ENCODE assay signal across 25 cellular contexts in the genomic region with DNA sequence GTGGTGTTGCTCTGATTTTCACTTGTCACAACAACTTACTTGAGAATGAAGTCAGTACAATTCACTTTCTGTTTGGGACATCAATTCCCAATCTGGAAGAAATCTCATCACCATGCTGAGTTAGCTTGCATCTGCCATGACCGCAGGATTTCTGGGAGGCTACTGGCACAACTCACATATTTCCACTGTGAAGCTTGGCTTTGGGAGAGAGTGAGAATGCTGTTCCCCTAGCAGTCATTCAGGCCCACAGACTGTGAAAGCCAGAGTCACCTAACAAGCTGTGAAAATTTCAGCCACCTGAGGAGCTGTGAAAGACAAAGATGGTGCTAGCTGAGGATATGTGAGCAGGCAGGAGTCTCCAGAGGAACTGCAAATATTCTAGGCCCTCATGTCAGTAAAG.
"Had no signal": no experiment of that assay in that cellular context is flagged by ENCODE, and none has a peak within 500 bp of the region (broad histone marks: within the 10 kb centered on the region; RNA-seq: fewer than 3 reads in every experiment).

No MANE protein-coding gene starts in this region.

- H3K36me3 ChIP-seq: brain microvascular endothelial cell, esophagus muscularis mucosa, left ventricle myocardium inferior, neutrophil, sigmoid colon, tibial nerve had no signal

- ATAC-seq: activated CD8-positive, alpha-beta T cell treated with anti-CD3 and anti-CD28 coated beads for 36 hours; activated T-cell treated with anti-CD3 and anti-CD28 coated beads, Interleukin-2, amount 50 U/mL, for 4 hours; activated T-helper 17 cell treated with anti-CD3 and anti-CD28 coated beads, Interleukin-2, amount 50 U/mL, for 72 hours; mucosa of descending colon; T-helper 17 cell had no signal

- H3K27ac ChIP-seq: brain microvascular endothelial cell, esophagus muscularis mucosa, left ventricle myocardium inferior, neutrophil, sigmoid colon, tibial nerve had no signal

- H3K4me3 ChIP-seq: esophagus muscularis mucosa, left ventricle myocardium inferior, lung, mucosa of descending colon, sigmoid colon, smooth muscle cell, tibial nerve had no signal

- H3K9me3 ChIP-seq: esophagus muscularis mucosa, neutrophil, sigmoid colon had no signal

- H3K4me2 ChIP-seq: smooth muscle cell had no signal

- H3K4me1 ChIP-seq: esophagus muscularis mucosa, left ventricle myocardium inferior, sigmoid colon, tibial nerve had no signal

- DNase-seq: activated CD4-positive, alpha-beta T cell treated with anti-CD3 and anti-CD28 coated beads, Interleukin-2, amount 50 U/mL, for 1 hour; activated CD8-positive, alpha-beta T cell treated with anti-CD3 and anti-CD28 coated beads for 36 hours; activated gamma-delta T cell treated with Interleukin-2 at 50 U/mL for 16 hours; activated naive CD4-positive, alpha-beta T cell treated with anti-CD3 and anti-CD28 coated beads, Interleukin-2, amount 50 U/mL, for 16 hours; activated T-cell treated with anti-CD3 and anti-CD28 coated beads, Interleukin-2, amount 50 U/mL, for 4 hours; amniotic stem cell; brain microvascular endothelial cell; caudate nucleus; cortex of kidney; foreskin melanocyte; left ventricle myocardium inferior; mucosa of descending colon; naive B cell; nephron progenitor cell; retina; sigmoid colon; stimulated activated CD4-positive, alpha-beta T cell treated with anti-CD3 and anti-CD28 coated beads, Interleukin-1b, Interleukin-23, amount 100 ng/mL, for 48 hours; stimulated activated naive CD4-positive, alpha-beta T cell; T-helper 17 cell had no signal

- H3K27me3 ChIP-seq: brain microvascular endothelial cell, esophagus muscularis mucosa, neutrophil, sigmoid colon, tibial nerve had no signal
